ENCODE assay signal across 19 cellular contexts in the genomic region with DNA sequence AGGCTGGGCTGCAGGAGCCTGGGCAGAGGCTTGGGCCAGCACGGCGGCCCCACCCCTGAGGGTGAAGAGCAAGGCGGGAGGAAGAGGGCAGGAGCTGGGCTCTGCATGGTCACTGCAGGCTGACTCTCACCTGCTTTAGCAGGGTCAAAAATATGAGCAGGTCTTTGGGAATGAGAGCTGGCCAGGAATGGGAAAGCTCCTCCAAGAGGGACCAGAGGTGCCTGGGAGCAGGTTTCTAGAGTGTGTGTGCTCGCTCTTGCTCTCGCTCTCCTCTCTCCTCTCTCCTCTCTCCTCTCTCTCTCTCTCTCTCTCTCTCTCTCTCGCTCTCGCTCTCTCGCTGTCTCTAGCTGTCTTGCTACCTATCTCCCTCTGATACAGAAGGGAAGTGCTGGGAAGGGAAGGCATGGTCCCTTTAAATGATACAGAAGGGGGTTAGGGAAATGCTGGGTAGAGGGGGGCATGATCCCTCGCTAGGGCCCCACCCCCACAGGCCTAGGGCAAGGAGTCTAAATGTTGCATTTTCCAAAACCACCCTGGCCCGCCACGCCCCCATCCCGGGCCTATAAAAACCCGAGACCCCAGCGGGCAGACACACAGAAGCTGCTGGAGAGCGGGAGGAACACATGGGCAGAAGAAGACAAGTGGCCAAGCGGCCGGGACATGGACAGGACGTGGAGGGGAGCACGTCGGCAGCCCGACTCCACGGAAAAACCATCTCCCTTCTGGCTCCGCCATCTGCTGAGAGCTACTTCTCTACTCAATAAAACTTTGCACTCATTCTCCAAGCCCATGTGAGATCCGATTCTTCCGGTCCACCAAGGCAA. TPM values are rescaled to one million over a fixed set of nuclear protein-coding genes. Genes with fewer than 3 reads are reported as not detected.
A peak's percentile ranks its signal among the peaks of the same experiment; 100 is the strongest.
DNase-seq lines count a peak whose midpoint lies in the region; ATAC-seq, FAIRE-seq and TF ChIP-seq lines count a peak whose summit lies in the region.
"Had no signal": no experiment of that assay in that cellular context is flagged by ENCODE, and none has a peak within 500 bp of the region (broad histone marks: within the 10 kb centered on the region; RNA-seq: fewer than 3 reads in every experiment).

No MANE protein-coding gene starts in this region.

- H3K9me3 ChIP-seq in HepG2 (ENCODE audit: low read length) (no peaks in the 10 kb centered on the region), smooth muscle cell (replicated peaks; ENCODE audit: low read depth) (no peaks in the 10 kb centered on the region)

- H3K9ac ChIP-seq in HepG2 (ENCODE audit: insufficient read depth, low read depth, low read length) (no peak overlapping the region), smooth muscle cell (ENCODE audit: low read depth) (no peak overlapping the region)

- no peak overlapping the region for H3K4me3 ChIP-seq in HepG2 (replicated peaks in 1 of 3; ENCODE audit: insufficient read depth in 1 of 3, low read depth in 2 of 3, low read length in 3 of 3)
- no peak overlapping the region for H3K4me3 ChIP-seq in smooth muscle cell
- H3K4me3 ChIP-seq: PC-9 had no signal

- CTCF ChIA-PET in HepG2 (lab: Yijun Ruan, JAX; ENCODE audit: low intra/inter-chr PET ratio, low total read pairs) = no interaction called here

- no peaks in the 10 kb centered on the region for H3K4me1 ChIP-seq in HepG2 (ENCODE audit: insufficient read depth, low read length)
- H3K4me1 ChIP-seq in smooth muscle cell (ENCODE audit: low read depth) = peaks cover 5% of the 10 kb centered on the region

- POLR2A ChIA-PET in HepG2 (lab: Yijun Ruan, JAX) = no interaction called here

- intact Hi-C loops in HepG2 (cut with micrococcal nuclease; ENCODE audit: unreplicated experiment) = no loop called here

- H3K27me3 ChIP-seq in HepG2 (ENCODE audit: control insufficient read depth in 1 of 2, insufficient read depth in 2 of 2, low read length in 2 of 2) (peaks cover 32 to 78% of the 10 kb centered on the region in 2 experiments; a peak in 4 of 5 replicates), smooth muscle cell (ENCODE audit: low read depth) (no peaks in the 10 kb centered on the region)

- WGBS in HepG2 (ENCODE audit: low lambda C conversion rate) = 10% methylated on average over 24 of the region's 25 CpGs
- WGBS in smooth muscle cell (ENCODE audit: low lambda C conversion rate) = 79% methylated on average over 25 of the region's 25 CpGs

- BruUV-seq in HepG2 (replicated peaks; lab: Mats Ljungman, UMichigan) = no TSS peak

- no peak overlapping the region for H3K27ac ChIP-seq in HepG2 (ENCODE audit: extremely low read length, insufficient read depth, low read length)
- no peak overlapping the region for H3K27ac ChIP-seq in smooth muscle cell (ENCODE audit: low read depth)
- H3K27ac ChIP-seq: 22Rv1, brain microvascular endothelial cell, PC-9 had no signal

- no peak overlapping the region for H3K4me2 ChIP-seq in HepG2 (ENCODE audit: low read depth, low read length)
- peak overlapping the region; percentile 59 for H3K4me2 ChIP-seq in smooth muscle cell
- H3K4me2 ChIP-seq: PC-9 had no signal

- in situ Hi-C loops in HepG2 (cut with HindIII; ENCODE audit: extremely low pct_ligation_motif_present, low pct_unique_long_range_greater_than_20kb) = no loop called here

- no peaks in the 10 kb centered on the region for H3K36me3 ChIP-seq in HepG2 (replicated peaks in 1 of 2; ENCODE audit: control insufficient read depth in 1 of 2, insufficient read depth in 2 of 2, low read length in 2 of 2)
- H3K36me3 ChIP-seq in smooth muscle cell (ENCODE audit: low read depth) = no peaks in the 10 kb centered on the region
- H3K36me3 ChIP-seq: brain microvascular endothelial cell had no signal

- TF ChIP-seq CTCF in HepG2 (CRISPR knock-in tag; IDR thresholded peaks at IDR 0.05) (no peak), smooth muscle cell (IDR thresholded peaks at IDR 0.05; ENCODE audit: borderline replicate concordance, insufficient read depth, poor library complexity, severe bottlenecking) (no peak)

- ATAC-seq in SK-N-SH treated with all-trans-retinoic acid at 6 μM for 48 hours = peak; percentile 43; the same call in 2 of the 3 replicates
- peak; percentile 19; the same call in 2 of the 3 replicates for ATAC-seq in HepG2
- ATAC-seq: WTC11 had no signal

- no peak for TF ChIP-seq RAD21 in HepG2 (CRISPR knock-in tag; IDR thresholded peaks at IDR 0.05)

- no peak overlapping the region for H2AFZ ChIP-seq in HepG2 (ENCODE audit: low read length)
- H2AFZ ChIP-seq in smooth muscle cell (ENCODE audit: low read depth) = peak overlapping the region; percentile 73
- H2AFZ ChIP-seq: PC-9 had no signal

- TF ChIP-seq EP300 in HepG2 (IDR thresholded peaks at IDR 0.05; ENCODE audit: low read depth in 2 of 2, low read length in 2 of 2) (no peak), HepG2 (CRISPR knock-in tag; IDR thresholded peaks at IDR 0.05; ENCODE audit: borderline replicate concordance) (no peak)

- H4K20me1 ChIP-seq in HepG2 (ENCODE audit: insufficient read depth, low read length) (peaks cover 7% of the 10 kb centered on the region; the same call in 1 of the 2 replicates), smooth muscle cell (ENCODE audit: low read depth) (no peaks in the 10 kb centered on the region)

- H3K79me2 ChIP-seq in HepG2 (ENCODE audit: insufficient read depth, low read length) (no peaks in the 10 kb centered on the region), smooth muscle cell (ENCODE audit: low read depth) (no peaks in the 10 kb centered on the region)

- peak; percentile 69 for DNase-seq in DMS 273 (lab: John Stamatoyannopoulos, UW; ENCODE audit: unreplicated experiment)
- no peak for DNase-seq in DMS 273 treated with DMSO at 0.1 percent for 48 hours (lab: John Stamatoyannopoulos, UW)
- DNase-seq in HepG2 (ENCODE audit: low spot score) = no peak
- no peak for DNase-seq in smooth muscle cell (lab: John Stamatoyannopoulos, UW; ENCODE audit: unreplicated experiment)
- no peak for DNase-seq in NCI-H1092 treated with DMSO at 0.1 percent for 48 hours (lab: John Stamatoyannopoulos, UW)
- no peak for DNase-seq in NCI-H1092 (lab: John Stamatoyannopoulos, UW)
- DNase-seq in NCI-H226 = no peak
- DNase-seq: activated naive CD4-positive, alpha-beta T cell; CD4-positive, CD25-positive, alpha-beta regulatory T cell; GOT3; NCI-H187 treated with DMSO at 0.1 percent for 48 hours; stimulated activated CD4-positive, alpha-beta T cell treated with anti-CD3 and anti-CD28 coated beads, Interleukin-4, amount 100 ng/mL, for 24 hours had no signal

- H3F3A ChIP-seq in smooth muscle cell (ENCODE audit: low read depth) = no peaks in the 10 kb centered on the region

- TF ChIP-seq POLR2A in HepG2 (IDR thresholded peaks at IDR 0.05; ENCODE audit: insufficient read depth in 1 of 2, low read depth in 2 of 2, low read length in 2 of 2) = no peak

- FAIRE-seq in HepG2 (lab: Jason Lieb, UNC) = no peak

TF ChIP-seq in SK-N-SH treated with all-trans-retinoic acid at 6 μM for 48 hours, 23 proteins besides CTCF, POLR2A, EP300 and RAD21 (continues in another document):
- TF ChIP-seq BACH2 (CRISPR knock-in tag; IDR thresholded peaks at IDR 0.05; ENCODE audit: borderline replicate concordance) = no peak
- TF ChIP-seq ZNF70 (CRISPR knock-in tag; IDR thresholded peaks at IDR 0.05) = no peak
- no peak for TF ChIP-seq RARB (CRISPR knock-in tag; IDR thresholded peaks at IDR 0.05)

TF ChIP-seq in HepG2, 621 proteins besides CTCF, POLR2A, EP300 and RAD21 (continues in another document):
- TF ChIP-seq ZFX (CRISPR knock-in tag; IDR thresholded peaks at IDR 0.05; ENCODE audit: low read depth) = no peak
- TF ChIP-seq EZH2 (conservative IDR thresholded peaks at IDR 0.05; ENCODE audit: low read depth, low read length) = peak; percentile 52
- no peak for TF ChIP-seq SRSF9 (IDR thresholded peaks at IDR 0.05; ENCODE audit: borderline replicate concordance, insufficient read depth, low read depth, low read length, poor library complexity, severe bottlenecking)
- TF ChIP-seq, protein P1, sequence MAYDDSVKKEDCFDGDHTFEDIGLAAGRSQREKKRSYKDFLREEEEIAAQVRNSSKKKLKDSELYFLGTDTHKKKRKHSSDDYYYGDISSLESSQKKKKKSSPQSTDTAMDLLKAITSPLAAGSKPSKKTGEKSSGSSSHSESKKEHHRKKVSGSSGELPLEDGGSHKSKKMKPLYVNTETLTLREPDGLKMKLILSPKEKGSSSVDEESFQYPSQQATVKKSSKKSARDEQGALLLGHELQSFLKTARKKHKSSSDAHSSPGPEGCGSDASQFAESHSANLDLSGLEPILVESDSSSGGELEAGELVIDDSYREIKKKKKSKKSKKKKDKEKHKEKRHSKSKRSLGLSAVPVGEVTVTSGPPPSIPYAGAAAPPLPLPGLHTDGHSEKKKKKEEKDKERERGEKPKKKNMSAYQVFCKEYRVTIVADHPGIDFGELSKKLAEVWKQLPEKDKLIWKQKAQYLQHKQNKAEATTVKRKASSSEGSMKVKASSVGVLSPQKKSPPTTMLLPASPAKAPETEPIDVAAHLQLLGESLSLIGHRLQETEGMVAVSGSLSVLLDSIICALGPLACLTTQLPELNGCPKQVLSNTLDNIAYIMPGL (CRISPR knock-in tag; IDR thresholded peaks at IDR 0.05; ENCODE audit: borderline replicate concordance in 1 of 2, low read depth in 1 of 2) = no peak
- no peak for TF ChIP-seq MAFG (CRISPR knock-in tag; IDR thresholded peaks at IDR 0.05)

RNA-seq across cellular contexts. Expression of a gene that starts 34.4 kb away (rescaled TPM):
- total RNA-seq in HepG2 (2016; rRNA removed; fragmentation: Illumina TruSeq; extraction: Trizol) (0.76 and 2.2 TPM in 2 replicates), smooth muscle cell (not detected in 2 replicates)
- 0.30 TPM in 1 of 2 replicates, not detected in the other for total RNA-seq in HepG2 (2016; cell fraction: cytosol; rRNA removed; fragmentation: Illumina TruSeq; extraction: Trizol; ENCODE audit: low read depth)
- total RNA-seq in HepG2 (2016; cell fraction: insoluble cytoplasmic fraction; rRNA removed; fragmentation: Illumina TruSeq; extraction: Trizol) = 0.54 and 2.3 TPM in 2 replicates
- total RNA-seq in HepG2 (2016; cell fraction: membrane; rRNA removed; fragmentation: Illumina TruSeq; extraction: Trizol) = 0.28 and 0.41 TPM in 2 replicates
- 3.2 and 3.4 TPM in 2 replicates for total RNA-seq in HepG2 (2016; cell fraction: nucleus; rRNA removed; fragmentation: Illumina TruSeq; extraction: Trizol)
- polyA plus RNA-seq in HepG2 (2011; rRNA removed) (1.1 and 2.2 TPM in 2 replicates), smooth muscle cell (not detected in 2 replicates)
- polyA plus RNA-seq in HepG2 (2011; cell fraction: cytosol; rRNA removed) = 1.2 and 1.3 TPM in 2 replicates
- polyA plus RNA-seq in HepG2 (2011; cell fraction: nucleus; rRNA removed) = 5.5 and 5.6 TPM in 2 replicates
- 1.7 and 2.5 TPM in 2 replicates for polyA plus RNA-seq in HepG2 (2012)
- 0.20 and 0.24 TPM in 2 replicates for polyA plus RNA-seq in HepG2 (2016; cell fraction: cytosol; fragmentation: Illumina TruSeq; extraction: Trizol; ENCODE audit: low read depth)
- 0.19 and 0.36 TPM in 2 replicates for polyA plus RNA-seq in HepG2 (2016; cell fraction: insoluble cytoplasmic fraction; fragmentation: Illumina TruSeq; extraction: Trizol; ENCODE audit: low read depth)
- polyA plus RNA-seq in HepG2 (2016; cell fraction: membrane; fragmentation: Illumina TruSeq; extraction: Trizol; ENCODE audit: low read depth) = 0.15 and 0.29 TPM in 2 replicates
- 1.4 and 2.3 TPM in 2 replicates for polyA plus RNA-seq in HepG2 (2016; cell fraction: nucleus; fragmentation: Illumina TruSeq; extraction: Trizol; ENCODE audit: insufficient read depth, low read depth)
- polyA minus RNA-seq in HepG2 (2011; rRNA and poly(A)+ RNA removed; ENCODE audit: low replicate concordance) = 6.6 TPM in 1 of 2 replicates, not detected in the other
- 0.79 and 1.1 TPM in 2 replicates for polyA minus RNA-seq in HepG2 (2011; cell fraction: cytosol; rRNA and poly(A)+ RNA removed)
- 10.6 and 12.7 TPM in 2 replicates for polyA minus RNA-seq in HepG2 (2011; cell fraction: nucleus; rRNA and poly(A)+ RNA removed)
- total RNA-seq: CD4-positive, CD25-positive, alpha-beta regulatory T cell; HT1080; PC-9; renal cortical epithelial cell; WTC11 had no signal
